26 cellular contexts compared by ENCODE assay signal in genomic region chr6:165984743-165985142, GRCh38.
"Had no signal": no experiment of that assay in that cellular context is flagged by ENCODE, and none has a peak within 500 bp of the region (broad histone marks: within the 10 kb centered on the region; RNA-seq: fewer than 3 reads in every experiment).

No MANE protein-coding gene starts in this region.

- H3K27ac ChIP-seq: KMS-11, Peyer's patch, VCaP had no signal

- H3K36me3 ChIP-seq: MG63, Peyer's patch had no signal

- H3K4me1 ChIP-seq: Peyer's patch had no signal

- H3K9ac ChIP-seq: KMS-11, SK-N-SH had no signal

- ATAC-seq: activated T-helper 17 cell treated with anti-CD3 and anti-CD28 coated beads, Interleukin-2, amount 50 U/mL, for 72 hours had no signal

- DNase-seq: activated CD4-positive, alpha-beta memory T cell treated with anti-CD3 and anti-CD28 coated beads for 36 hours; activated CD4-positive, alpha-beta T cell treated with anti-CD3 and anti-CD28 coated beads, Interleukin-2, amount 10 ng/mL, durations not matched to agents 7 days and 5 days; activated CD4-positive, CD25-positive, alpha-beta regulatory T cell; activated gamma-delta T cell; activated naive CD4-positive, alpha-beta T cell treated with anti-CD3 and anti-CD28 coated beads for 36 hours; activated T-cell treated with anti-CD3 and anti-CD28 coated beads for 4 hours; activated T-cell treated with anti-CD3 and anti-CD28 coated beads, Interleukin-2, amount 50 U/mL, for 48 hours; MG63; MV-4-11; NCI-H1092 treated with DMSO at 0.1 percent for 48 hours; NCI-H1417 treated with DMSO at 0.1 percent for 48 hours; NCI-H1694; NCI-H2029; NCI-H2107; NCI-H2171 treated with DMSO at 0.1 percent for 48 hours; NCI-H226; NCI-H510A treated with DMSO at 0.1 percent for 48 hours; NCI-H69; NK-92 treated with Interleukin-12 subunit alpha and Interleukin-12 subunit beta, amount 100 ng/mL, for 24 hours; OCI-M1; Peyer's patch; SK-N-SH; T-helper 1 cell had no signal

- H3K4me2 ChIP-seq: KMS-11, SK-N-SH had no signal

- H3K9me3 ChIP-seq: MG63, Peyer's patch, SK-N-SH had no signal

- H3K4me3 ChIP-seq: MG63, Peyer's patch had no signal
